In the genomic region with DNA sequence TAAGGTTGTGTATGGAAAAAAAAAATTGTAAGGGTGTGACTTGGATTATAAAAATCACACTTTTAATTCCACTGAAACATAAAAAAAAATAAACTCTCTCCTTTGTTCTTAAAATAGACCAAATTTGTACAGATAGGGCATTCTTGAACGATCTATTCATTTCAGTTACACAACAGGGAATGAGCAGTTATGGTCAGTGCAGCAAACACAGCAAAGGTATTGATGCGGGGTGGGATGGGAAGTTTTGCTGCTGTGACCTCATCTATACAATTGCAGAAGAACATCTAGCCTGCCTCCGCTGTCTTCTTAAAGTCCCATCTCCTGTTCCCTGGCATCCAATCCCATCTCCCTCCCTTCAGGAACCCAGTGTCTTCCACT, we compare ENCODE assay signal across 1 cellular context.
TF ChIP-seq lines count a peak whose summit lies in the region.

No MANE protein-coding gene starts in this region.

TF ChIP-seq in IMR-90, 13 proteins besides CTCF, POLR2A, EP300 and RAD21 (continued from another document):
- TF ChIP-seq, protein P1, sequence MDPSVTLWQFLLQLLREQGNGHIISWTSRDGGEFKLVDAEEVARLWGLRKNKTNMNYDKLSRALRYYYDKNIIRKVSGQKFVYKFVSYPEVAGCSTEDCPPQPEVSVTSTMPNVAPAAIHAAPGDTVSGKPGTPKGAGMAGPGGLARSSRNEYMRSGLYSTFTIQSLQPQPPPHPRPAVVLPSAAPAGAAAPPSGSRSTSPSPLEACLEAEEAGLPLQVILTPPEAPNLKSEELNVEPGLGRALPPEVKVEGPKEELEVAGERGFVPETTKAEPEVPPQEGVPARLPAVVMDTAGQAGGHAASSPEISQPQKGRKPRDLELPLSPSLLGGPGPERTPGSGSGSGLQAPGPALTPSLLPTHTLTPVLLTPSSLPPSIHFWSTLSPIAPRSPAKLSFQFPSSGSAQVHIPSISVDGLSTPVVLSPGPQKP (IDR thresholded peaks at IDR 0.05; ENCODE audit: borderline replicate concordance, low read depth, low read length), result no peak
